20 cellular contexts compared by ENCODE assay signal in the genomic region with DNA sequence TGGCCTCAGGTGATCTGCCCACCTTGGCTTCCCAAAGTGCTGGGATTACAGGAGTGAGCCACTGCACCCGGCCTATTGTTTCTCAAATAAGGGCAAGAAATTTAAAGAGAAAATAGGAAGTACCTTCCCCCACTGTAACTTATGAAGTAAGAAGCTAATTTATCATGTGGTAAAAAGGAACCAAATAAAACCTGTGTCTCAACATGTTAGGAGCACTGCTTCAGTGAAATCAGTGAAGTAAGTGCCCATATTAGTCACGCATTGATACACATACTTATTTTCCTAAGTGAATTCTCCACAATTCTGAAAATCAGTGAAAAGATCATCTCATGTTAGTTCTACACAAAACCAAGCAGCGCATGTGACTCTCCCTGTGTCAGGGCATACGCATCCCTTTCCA. TPM values are rescaled to one million over a fixed set of nuclear protein-coding genes. Genes with fewer than 3 reads are reported as not detected.
DNase-seq lines count a peak whose midpoint lies in the region; FAIRE-seq and TF ChIP-seq lines count a peak whose summit lies in the region.
"Had no signal": no experiment of that assay in that cellular context is flagged by ENCODE, and none has a peak within 500 bp of the region (broad histone marks: within the 10 kb centered on the region; RNA-seq: fewer than 3 reads in every experiment).

No MANE protein-coding gene starts in this region.

- in situ Hi-C loops in mammary epithelial cell (cut with MboI; ENCODE audit: low sequenced_read_pairs in 2 of 2) = no loop called here

- H3K4me3 ChIP-seq in mammary epithelial cell (replicated peaks in 1 of 3; ENCODE audit: insufficient read depth in 1 of 3, low read depth in 2 of 3, low read length in 3 of 3) (no peak overlapping the region), breast epithelium (no peak overlapping the region), epithelial cell of esophagus (ENCODE audit: low read length) (no peak overlapping the region)
- H3K4me3 ChIP-seq: K562, SJSA1 had no signal

- DNase-seq in mammary epithelial cell (peak; percentile 15), breast epithelium (ENCODE audit: low spot score in 2 of 2) (no peak), RWPE1 (ENCODE audit: low spot score) (peak; percentile 38), epithelial cell of esophagus (ENCODE audit: low read depth) (peak; percentile 75), renal cortical epithelial cell (ENCODE audit: low read depth) (peak; percentile 1), posterior vena cava (ENCODE audit: low spot score) (no peak), GOT3 (lab: John Stamatoyannopoulos, UW) (no peak), H54 (ENCODE audit: insufficient read length, low spot score) (no peak)
- DNase-seq: 8988T; BE2C; CD4-positive, alpha-beta T cell; DMS79 treated with DMSO at 0.1 percent for 48 hours; NCI-H1092 treated with DMSO at 0.1 percent for 48 hours; NCI-H2081 treated with DMSO at 0.1 percent for 48 hours; NCI-H510A treated with DMSO at 0.1 percent for 48 hours; OCI-M1 had no signal

- H3K9me3 ChIP-seq in mammary epithelial cell (replicated peaks; ENCODE audit: insufficient read depth, low read length) (no peaks in the 10 kb centered on the region), breast epithelium (peaks cover 0 to 5% of the 10 kb centered on the region in 2 donors)
- H3K9me3 ChIP-seq: BE2C had no signal

- WGBS in mammary epithelial cell (ENCODE audit: low coverage, missing lambda C conversion rate) = 59% methylated on average over 3 of the region's 4 CpGs

- H3K4me2 ChIP-seq in mammary epithelial cell (ENCODE audit: insufficient read depth, low read depth, low read length) = no peak overlapping the region

- no peak overlapping the region for H2AFZ ChIP-seq in mammary epithelial cell (ENCODE audit: low read depth, low read length)

- H3K36me3 ChIP-seq in mammary epithelial cell (ENCODE audit: insufficient read depth, low read length) (no peaks in the 10 kb centered on the region), breast epithelium (no peaks in the 10 kb centered on the region)
- H3K36me3 ChIP-seq: BE2C, SJSA1 had no signal

- H3K27ac ChIP-seq in mammary epithelial cell (ENCODE audit: insufficient read depth, low read depth, low read length) = no peak overlapping the region
- no peak overlapping the region for H3K27ac ChIP-seq in breast epithelium
- no peak overlapping the region for H3K27ac ChIP-seq in RWPE1
- H3K27ac ChIP-seq: SJSA1 had no signal

- TF ChIP-seq CTCF in mammary epithelial cell (conservative IDR thresholded peaks at IDR 0.05 in 1 of 2, IDR thresholded peaks at IDR 0.05 in 1 of 2; ENCODE audit: extremely low read depth in 1 of 2, insufficient read depth in 1 of 2, low read depth in 1 of 2, low read length in 2 of 2) (no peak), breast epithelium (IDR thresholded peaks at IDR 0.05) (no peak), RWPE1 (conservative IDR thresholded peaks at IDR 0.05; ENCODE audit: low read depth) (no peak), epithelial cell of esophagus (IDR thresholded peaks at IDR 0.05; ENCODE audit: insufficient read depth, low read depth, low read length, missing control alignments) (no peak)

- H4K20me1 ChIP-seq in mammary epithelial cell (ENCODE audit: insufficient read depth, low read length) = no peaks in the 10 kb centered on the region

- intact Hi-C loops in mammary epithelial cell (cut with micrococcal nuclease) = no loop called here
- intact Hi-C loops in breast epithelium (cut with DNase I; ENCODE audit: low total_unique reads) = no loop called here
- intact Hi-C loops in posterior vena cava (cut with DNase I) = no loop called here

- H3K4me1 ChIP-seq in mammary epithelial cell (ENCODE audit: insufficient read depth, low read length) (no peaks in the 10 kb centered on the region), breast epithelium (no peaks in the 10 kb centered on the region)
- H3K4me1 ChIP-seq: BE2C, SJSA1 had no signal

- no peak for FAIRE-seq in H54 (lab: Jason Lieb, UNC)
- FAIRE-seq: K562 had no signal

- BruUV-seq in mammary epithelial cell (replicated peaks; lab: Mats Ljungman, UMichigan) = no TSS peak

- TF ChIP-seq POLR2A in breast epithelium (IDR thresholded peaks at IDR 0.05) (no peak), H54 (IDR thresholded peaks at IDR 0.05; ENCODE audit: low read depth, low read length) (no peak)

- CTCF ChIA-PET in mammary epithelial cell (lab: Charles Lee; ENCODE audit: low non-redundant PET) (no interaction called here), RWPE1 (lab: Yijun Ruan, JAX) (interaction anchor here (0.6 kb wide), 2 partner anchors 26 to 103 kb away, joined by 3 read pairs; no protein-coding TSS in a partner anchor)

- H3K27me3 ChIP-seq in mammary epithelial cell (ENCODE audit: insufficient read depth, low read length) = no peaks in the 10 kb centered on the region
- H3K27me3 ChIP-seq in breast epithelium = no peaks in the 10 kb centered on the region
- H3K27me3 ChIP-seq: BE2C, SJSA1 had no signal

- POLR2A ChIA-PET in RWPE1 (lab: Yijun Ruan, JAX; ENCODE audit: low non-redundant PET) = no interaction called here

- no peaks in the 10 kb centered on the region for H3K79me2 ChIP-seq in mammary epithelial cell (ENCODE audit: insufficient read depth, low read length)

- dilution Hi-C loops in mammary epithelial cell (cut with HindIII; ENCODE audit: low sequenced_read_pairs) = no loop called here

- H3K9ac ChIP-seq in mammary epithelial cell (ENCODE audit: insufficient read depth, low read length) = no peak overlapping the region

RNA-seq across cellular contexts. Expression of a gene that starts 14.2 kb away (rescaled TPM):
- not detected for total RNA-seq in mammary epithelial cell
- polyA plus RNA-seq in mammary epithelial cell = not detected
- not detected for polyA minus RNA-seq in mammary epithelial cell
- total RNA-seq in breast epithelium = under 1 TPM in 1 of 3 donors, not detected in 2; 0.33 TPM
- not detected in 2 replicates for total RNA-seq in renal cortical epithelial cell
- not detected for total RNA-seq in posterior vena cava
- total RNA-seq: CD4-positive, alpha-beta T cell; G401; RPMI7951; SJSA1 had no signal

RNA-seq across cellular contexts. Expression of a gene that starts 23.8 kb away (rescaled TPM):
- total RNA-seq in mammary epithelial cell (not detected), breast epithelium (not detected), renal cortical epithelial cell (not detected in 2 replicates), posterior vena cava (not detected)
- not detected for polyA plus RNA-seq in mammary epithelial cell
- polyA minus RNA-seq in mammary epithelial cell = not detected
- total RNA-seq: CD4-positive, alpha-beta T cell; G401; RPMI7951; SJSA1 had no signal
- polyA plus RNA-seq: K562 had no signal

Comparison
In these comparisons a context has a peak if more than half of its experiments do, and no peak if none do; other contexts are left out.
1. DNase-seq: peak in mammary epithelial cell (single experiment), RWPE1 (single experiment), epithelial cell of esophagus (single experiment) and renal cortical epithelial cell (single experiment); none in breast epithelium (0 of 2), posterior vena cava (single experiment), GOT3 (single experiment) and H54 (single experiment).